In the genomic region with DNA sequence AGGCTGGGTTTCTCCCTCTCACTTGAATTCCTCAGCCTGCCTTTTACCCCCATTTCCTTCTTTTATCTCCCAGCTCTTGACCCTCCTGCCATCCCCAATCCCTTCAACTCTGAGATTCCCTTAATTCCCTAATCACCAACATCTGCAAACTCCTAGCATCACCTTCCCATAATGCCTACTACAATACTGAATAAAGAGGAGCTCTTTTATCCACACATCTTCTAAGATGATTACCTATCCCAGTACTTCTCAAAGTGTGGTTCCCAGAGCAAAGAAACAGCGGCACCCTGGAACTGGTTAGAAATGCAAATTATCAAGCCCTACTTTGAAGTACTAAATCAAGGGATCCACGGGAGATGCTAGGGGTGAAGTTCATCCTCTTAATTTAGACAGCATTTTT, we compare ENCODE assay signal across 1 cellular context.
TF ChIP-seq lines count a peak whose summit lies in the region.

No MANE protein-coding gene starts in this region.

TF ChIP-seq in IMR-90, 13 proteins besides CTCF, POLR2A, EP300 and RAD21:
- no peak for TF ChIP-seq BHLHE40 (IDR thresholded peaks at IDR 0.05; ENCODE audit: low read depth, low read length)
- TF ChIP-seq CEBPB (IDR thresholded peaks at IDR 0.05; ENCODE audit: low read depth, low read length) = no peak
- TF ChIP-seq NFE2L2 (IDR thresholded peaks at IDR 0.05; ENCODE audit: low read depth, low read length) = no peak
- TF ChIP-seq, protein P1, sequence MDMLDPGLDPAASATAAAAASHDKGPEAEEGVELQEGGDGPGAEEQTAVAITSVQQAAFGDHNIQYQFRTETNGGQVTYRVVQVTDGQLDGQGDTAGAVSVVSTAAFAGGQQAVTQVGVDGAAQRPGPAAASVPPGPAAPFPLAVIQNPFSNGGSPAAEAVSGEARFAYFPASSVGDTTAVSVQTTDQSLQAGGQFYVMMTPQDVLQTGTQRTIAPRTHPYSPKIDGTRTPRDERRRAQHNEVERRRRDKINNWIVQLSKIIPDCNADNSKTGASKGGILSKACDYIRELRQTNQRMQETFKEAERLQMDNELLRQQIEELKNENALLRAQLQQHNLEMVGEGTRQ (IDR thresholded peaks at IDR 0.05; ENCODE audit: low read depth, low read length) = no peak
- TF ChIP-seq MAZ (IDR thresholded peaks at IDR 0.05; ENCODE audit: borderline replicate concordance, low read depth, low read length) = no peak
- no peak for TF ChIP-seq MAFK (IDR thresholded peaks at IDR 0.05; ENCODE audit: low read depth, low read length)
- no peak for TF ChIP-seq MXI1 (IDR thresholded peaks at IDR 0.05; ENCODE audit: borderline replicate concordance, low read depth, low read length)
- no peak for TF ChIP-seq RFX5 (IDR thresholded peaks at IDR 0.05; ENCODE audit: low read depth, low read length)
- TF ChIP-seq, protein P2, sequence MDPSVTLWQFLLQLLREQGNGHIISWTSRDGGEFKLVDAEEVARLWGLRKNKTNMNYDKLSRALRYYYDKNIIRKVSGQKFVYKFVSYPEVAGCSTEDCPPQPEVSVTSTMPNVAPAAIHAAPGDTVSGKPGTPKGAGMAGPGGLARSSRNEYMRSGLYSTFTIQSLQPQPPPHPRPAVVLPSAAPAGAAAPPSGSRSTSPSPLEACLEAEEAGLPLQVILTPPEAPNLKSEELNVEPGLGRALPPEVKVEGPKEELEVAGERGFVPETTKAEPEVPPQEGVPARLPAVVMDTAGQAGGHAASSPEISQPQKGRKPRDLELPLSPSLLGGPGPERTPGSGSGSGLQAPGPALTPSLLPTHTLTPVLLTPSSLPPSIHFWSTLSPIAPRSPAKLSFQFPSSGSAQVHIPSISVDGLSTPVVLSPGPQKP (IDR thresholded peaks at IDR 0.05; ENCODE audit: borderline replicate concordance, low read depth, low read length) = no peak
- TF ChIP-seq CHD1 (IDR thresholded peaks at IDR 0.05; ENCODE audit: low read depth, low read length) = no peak
- no peak for TF ChIP-seq SMC3 (IDR thresholded peaks at IDR 0.05; ENCODE audit: low read depth, low read length)
- no peak for TF ChIP-seq FOS (IDR thresholded peaks at IDR 0.05; ENCODE audit: low read depth, low read length)
- TF ChIP-seq RCOR1 (IDR thresholded peaks at IDR 0.05; ENCODE audit: insufficient replicate concordance, low read length) = no peak
TF ChIP-seq in IMR-90: peak in this region for 0.
